ENCODE assay signal across 39 cellular contexts in the genomic region with DNA sequence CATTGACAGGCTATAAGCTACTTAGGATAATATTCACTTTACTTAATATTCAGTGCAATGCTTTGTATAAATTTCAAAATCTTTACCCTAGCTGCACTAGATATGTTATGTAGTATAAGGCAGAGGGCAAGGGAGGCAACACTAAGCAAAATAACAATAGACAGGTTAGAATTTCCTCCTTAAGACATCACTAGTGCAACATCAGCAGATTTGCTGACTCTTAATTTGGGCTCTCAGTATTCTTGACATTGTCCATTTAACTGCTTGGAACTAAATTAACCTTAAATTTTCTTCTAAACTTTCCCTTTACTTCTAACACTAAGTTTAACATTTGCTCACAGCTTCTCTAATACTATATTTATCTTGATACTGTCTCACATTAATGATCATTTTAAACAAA.
"Had no signal": no experiment of that assay in that cellular context is flagged by ENCODE, and none has a peak within 500 bp of the region (broad histone marks: within the 10 kb centered on the region; RNA-seq: fewer than 3 reads in every experiment).

No MANE protein-coding gene starts in this region.

- H3K4me1 ChIP-seq: adrenal gland, ascending aorta, body of pancreas, breast epithelium had no signal

- H3K4me3 Mint-ChIP-seq: activated naive CD4-positive, alpha-beta T cell treated with anti-CD3 and anti-CD28 coated beads for 36 hours; activated naive CD4-positive, alpha-beta T cell treated with anti-CD3 and anti-CD28 coated beads, Interleukin-2, amount 10 ng/mL, durations not matched to agents 7 days and 5 days; activated naive CD4-positive, alpha-beta T cell treated with anti-CD3 and anti-CD28 coated beads, Interleukin-2, amount 50 U/mL, for 24 hours; activated naive CD8-positive, alpha-beta T cell; activated naive CD8-positive, alpha-beta T cell treated with anti-CD3 and anti-CD28 coated beads for 36 hours; activated naive CD8-positive, alpha-beta T cell treated with anti-CD3 and anti-CD28 coated beads, Interleukin-2, amount 10 ng/mL, durations not matched to agents 7 days and 5 days; activated naive CD8-positive, alpha-beta T cell treated with anti-CD3 and anti-CD28 coated beads, Interleukin-2, amount 50 U/mL, for 24 hours; activated T-cell treated with anti-CD3 and anti-CD28 coated beads, Interleukin-2, amount 50 U/mL, for 24 hours; activated T-cell treated with anti-CD3 and anti-CD28 coated beads, Interleukin-2, amount 50 U/mL, for 4 hours; activated T-cell treated with anti-CD3 and anti-CD28 coated beads, Interleukin-2, amount 50 U/mL, for 72 hours; activated T-helper 1 cell treated with anti-CD3 and anti-CD28 coated beads, Interleukin-12 subunit alpha, Interleukin-12 subunit beta, Interleukin-2, Interleukin-4 antibody, amounts not matched to agents 30 ng/mL and 10 ng/mL and 1 ng/mL, durations not matched to agents 14 hours and 24 hours and 36 hours; activated T-helper 17 cell treated with anti-CD3 and anti-CD28 coated beads, Interleukin-2, amount 50 U/mL, for 72 hours; brain; central memory CD8-positive, alpha-beta T cell had no signal

- ATAC-seq: activated naive CD4-positive, alpha-beta T cell treated with anti-CD3 and anti-CD28 coated beads, Interleukin-2, amount 50 U/mL, for 72 hours; activated naive CD8-positive, alpha-beta T cell treated with anti-CD3 and anti-CD28 coated beads, Interleukin-2, amount 50 U/mL, for 24 hours; activated T-cell treated with anti-CD3 and anti-CD28 coated beads, Interleukin-2, amount 50 U/mL, for 4 hours; activated T-cell treated with anti-CD3 and anti-CD28 coated beads, Interleukin-2, amount 50 U/mL, for 72 hours; activated T-helper 17 cell treated with anti-CD3 and anti-CD28 coated beads, Interleukin-2, amount 50 U/mL, for 72 hours; body of pancreas had no signal

- H3K27me3 ChIP-seq: adrenal gland, ascending aorta, body of pancreas, brain microvascular endothelial cell, breast epithelium, cardiac muscle cell had no signal

- H3K27ac Mint-ChIP-seq: activated naive CD4-positive, alpha-beta T cell treated with anti-CD3 and anti-CD28 coated beads for 36 hours; activated naive CD4-positive, alpha-beta T cell treated with anti-CD3 and anti-CD28 coated beads, Interleukin-2, amount 10 ng/mL, durations not matched to agents 7 days and 5 days; activated naive CD4-positive, alpha-beta T cell treated with anti-CD3 and anti-CD28 coated beads, Interleukin-2, amount 50 U/mL, for 24 hours; activated naive CD4-positive, alpha-beta T cell treated with anti-CD3 and anti-CD28 coated beads, Interleukin-2, amount 50 U/mL, for 72 hours; activated naive CD8-positive, alpha-beta T cell; activated naive CD8-positive, alpha-beta T cell treated with anti-CD3 and anti-CD28 coated beads for 36 hours; activated naive CD8-positive, alpha-beta T cell treated with anti-CD3 and anti-CD28 coated beads, Interleukin-2, amount 10 ng/mL, durations not matched to agents 7 days and 5 days; activated naive CD8-positive, alpha-beta T cell treated with anti-CD3 and anti-CD28 coated beads, Interleukin-2, amount 50 U/mL, for 24 hours; activated T-cell treated with anti-CD3 and anti-CD28 coated beads, Interleukin-2, amount 50 U/mL, for 24 hours; activated T-cell treated with anti-CD3 and anti-CD28 coated beads, Interleukin-2, amount 50 U/mL, for 72 hours; activated T-helper 1 cell treated with anti-CD3 and anti-CD28 coated beads, Interleukin-12 subunit alpha, Interleukin-12 subunit beta, Interleukin-2, Interleukin-4 antibody, amounts not matched to agents 30 ng/mL and 10 ng/mL and 1 ng/mL, durations not matched to agents 14 hours and 24 hours and 36 hours; activated T-helper 17 cell treated with anti-CD3 and anti-CD28 coated beads, Interleukin-2, amount 50 U/mL, for 72 hours; activated T-helper 2 cell treated with anti-CD3 and anti-CD28 coated beads, Interferon-gamma antibody, Interleukin-2, Interleukin-4, amounts not matched to agents 10 μg/mL and 5 μg/mL and 100 μg/mL, durations not matched to agents 14 hours and 24 hours and 36 hours; brain had no signal

- H3K4me3 ChIP-seq: adrenal gland, ascending aorta, body of pancreas, breast epithelium, cardiac muscle cell had no signal

- H3K36me3 Mint-ChIP-seq: activated naive CD4-positive, alpha-beta T cell treated with anti-CD3 and anti-CD28 coated beads, Interleukin-2, amount 10 ng/mL, durations not matched to agents 7 days and 5 days; activated naive CD4-positive, alpha-beta T cell treated with anti-CD3 and anti-CD28 coated beads, Interleukin-2, amount 50 U/mL, for 24 hours; activated naive CD4-positive, alpha-beta T cell treated with anti-CD3 and anti-CD28 coated beads, Interleukin-2, amount 50 U/mL, for 72 hours; activated naive CD8-positive, alpha-beta T cell; activated naive CD8-positive, alpha-beta T cell treated with anti-CD3 and anti-CD28 coated beads for 36 hours; activated naive CD8-positive, alpha-beta T cell treated with anti-CD3 and anti-CD28 coated beads, Interleukin-2, amount 10 ng/mL, durations not matched to agents 7 days and 5 days; brain had no signal

- H3K27me3 Mint-ChIP-seq: activated naive CD4-positive, alpha-beta T cell treated with anti-CD3 and anti-CD28 coated beads, Interleukin-2, amount 10 ng/mL, durations not matched to agents 7 days and 5 days; activated naive CD4-positive, alpha-beta T cell treated with anti-CD3 and anti-CD28 coated beads, Interleukin-2, amount 50 U/mL, for 24 hours; activated naive CD8-positive, alpha-beta T cell; activated naive CD8-positive, alpha-beta T cell treated with anti-CD3 and anti-CD28 coated beads for 36 hours; activated naive CD8-positive, alpha-beta T cell treated with anti-CD3 and anti-CD28 coated beads, Interleukin-2, amount 10 ng/mL, durations not matched to agents 7 days and 5 days; activated naive CD8-positive, alpha-beta T cell treated with anti-CD3 and anti-CD28 coated beads, Interleukin-2, amount 50 U/mL, for 24 hours; activated T-cell treated with anti-CD3 and anti-CD28 coated beads, Interleukin-2, amount 50 U/mL, for 24 hours; activated T-helper 17 cell treated with anti-CD3 and anti-CD28 coated beads, Interleukin-2, amount 50 U/mL, for 72 hours; brain; central memory CD8-positive, alpha-beta T cell had no signal

- H3K9me3 Mint-ChIP-seq: activated naive CD4-positive, alpha-beta T cell treated with anti-CD3 and anti-CD28 coated beads, Interleukin-2, amount 50 U/mL, for 24 hours; activated naive CD8-positive, alpha-beta T cell treated with anti-CD3 and anti-CD28 coated beads, Interleukin-2, amount 10 ng/mL, durations not matched to agents 7 days and 5 days; activated T-helper 1 cell treated with anti-CD3 and anti-CD28 coated beads, Interleukin-12 subunit alpha, Interleukin-12 subunit beta, Interleukin-2, Interleukin-4 antibody, amounts not matched to agents 30 ng/mL and 10 ng/mL and 1 ng/mL, durations not matched to agents 14 hours and 24 hours and 36 hours had no signal

- H3K36me3 ChIP-seq: adrenal gland, ascending aorta, brain microvascular endothelial cell, breast epithelium, cardiac muscle cell had no signal

- H3K4me1 Mint-ChIP-seq: activated naive CD4-positive, alpha-beta T cell treated with anti-CD3 and anti-CD28 coated beads, Interleukin-2, amount 10 ng/mL, durations not matched to agents 7 days and 5 days; activated naive CD4-positive, alpha-beta T cell treated with anti-CD3 and anti-CD28 coated beads, Interleukin-2, amount 50 U/mL, for 24 hours; activated naive CD8-positive, alpha-beta T cell treated with anti-CD3 and anti-CD28 coated beads for 36 hours; activated naive CD8-positive, alpha-beta T cell treated with anti-CD3 and anti-CD28 coated beads, Interleukin-2, amount 10 ng/mL, durations not matched to agents 7 days and 5 days; activated naive CD8-positive, alpha-beta T cell treated with anti-CD3 and anti-CD28 coated beads, Interleukin-2, amount 50 U/mL, for 24 hours; activated T-helper 17 cell treated with anti-CD3 and anti-CD28 coated beads, Interleukin-2, amount 50 U/mL, for 72 hours; brain; central memory CD8-positive, alpha-beta T cell had no signal

- H3K27ac ChIP-seq: adrenal gland, ascending aorta, body of pancreas, brain microvascular endothelial cell, breast epithelium, cardiac muscle cell had no signal

- DNase-seq: activated effector memory CD4-positive, alpha-beta T cell treated with anti-CD3 and anti-CD28 coated beads, Interleukin-2, amount 50 U/mL, for 16 hours; activated effector memory CD4-positive, alpha-beta T cell treated with Interleukin-2 at 50 U/mL for 16 hours; activated gamma-delta T cell; activated gamma-delta T cell treated with Interleukin-2 at 50 U/mL for 16 hours; activated naive CD4-positive, alpha-beta T cell; activated naive CD4-positive, alpha-beta T cell treated with anti-CD3 and anti-CD28 coated beads for 36 hours; activated naive CD4-positive, alpha-beta T cell treated with anti-CD3 and anti-CD28 coated beads, Interleukin-2, amount 10 ng/mL, durations not matched to agents 7 days and 5 days; activated naive CD4-positive, alpha-beta T cell treated with anti-CD3 and anti-CD28 coated beads, Interleukin-2, amount 50 U/mL, for 16 hours; activated naive CD4-positive, alpha-beta T cell treated with Interleukin-2 at 50 U/mL for 16 hours; activated naive CD8-positive, alpha-beta T cell treated with anti-CD3 and anti-CD28 coated beads for 36 hours; activated naive CD8-positive, alpha-beta T cell treated with anti-CD3 and anti-CD28 coated beads, Interleukin-2, amount 10 ng/mL, durations not matched to agents 7 days and 5 days; activated naive CD8-positive, alpha-beta T cell treated with anti-CD3 and anti-CD28 coated beads, Interleukin-2, amount 50 U/mL, for 24 hours; activated T-cell treated with anti-CD3 and anti-CD28 coated beads, Interleukin-2, amount 50 U/mL, for 24 hours; activated T-cell treated with anti-CD3 and anti-CD28 coated beads, Interleukin-2, amount 50 U/mL, for 4 hours; activated T-cell treated with anti-CD3 and anti-CD28 coated beads, Interleukin-2, amount 50 U/mL, for 48 hours; activated T-cell treated with anti-CD3 and anti-CD28 coated beads, Interleukin-2, amount 50 U/mL, for 72 hours; adrenal gland; amniotic stem cell; amygdala; anterior cingulate cortex; aorta; body of pancreas; brain microvascular endothelial cell; caudate nucleus; central memory CD4-positive, alpha-beta T cell; cerebellar nuclear complex had no signal

- H3K9me3 ChIP-seq: adrenal gland, ascending aorta, body of pancreas, breast epithelium had no signal

- FAIRE-seq: astrocyte, bronchial epithelial cell had no signal
